Comparison of ENCODE assay signal across 13 cellular contexts in the genomic region with DNA sequence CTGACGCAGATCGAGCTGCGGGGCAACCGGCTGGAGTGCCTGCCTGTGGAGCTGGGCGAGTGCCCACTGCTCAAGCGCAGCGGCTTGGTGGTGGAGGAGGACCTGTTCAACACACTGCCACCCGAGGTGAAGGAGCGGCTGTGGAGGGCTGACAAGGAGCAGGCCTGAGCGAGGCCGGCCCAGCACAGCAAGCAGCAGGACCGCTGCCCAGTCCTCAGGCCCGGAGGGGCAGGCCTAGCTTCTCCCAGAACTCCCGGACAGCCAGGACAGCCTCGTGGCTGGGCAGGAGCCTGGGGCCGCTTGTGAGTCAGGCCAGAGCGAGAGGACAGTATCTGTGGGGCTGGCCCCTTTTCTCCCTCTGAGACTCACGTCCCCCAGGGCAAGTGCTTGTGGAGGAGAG. TPM values are rescaled to one million over a fixed set of nuclear protein-coding genes. Genes with fewer than 3 reads are reported as not detected.
A peak's percentile ranks its signal among the peaks of the same experiment; 100 is the strongest.
DNase-seq lines count a peak whose midpoint lies in the region; ATAC-seq and TF ChIP-seq lines count a peak whose summit lies in the region.
"Had no signal": no experiment of that assay in that cellular context is flagged by ENCODE, and none has a peak within 500 bp of the region (broad histone marks: within the 10 kb centered on the region; RNA-seq: fewer than 3 reads in every experiment).

No MANE protein-coding gene starts in this region.

- no peak for TF ChIP-seq EP300 in transverse colon (IDR thresholded peaks at IDR 0.05; ENCODE audit: low read depth)

- H3K4me1 ChIP-seq in muscle layer of duodenum (ENCODE audit: control insufficient read depth in 1 of 2, insufficient read depth in 2 of 2, low read length in 2 of 2) = peaks cover 15 to 58% of the 10 kb centered on the region in 2 donors
- peaks cover 40 to 58% (median 50%) of the 10 kb centered on the region in 4 donors for H3K4me1 ChIP-seq in transverse colon

- no peak for ATAC-seq in GM21717 (IDR thresholded peaks at IDR 0.05; ENCODE audit: unreplicated experiment)
- no peak for ATAC-seq in GM18873 (IDR thresholded peaks at IDR 0.05; ENCODE audit: low FRiP score, unreplicated experiment)
- ATAC-seq in HG03442 (IDR thresholded peaks at IDR 0.05; ENCODE audit: unreplicated experiment) = no peak

- 93% methylated on average over 15 of the region's 18 CpGs; no CpG with 5 or more reads in 1 of the 2 donors for WGBS in transverse colon (ENCODE audit: low coverage in 1 of 2), 2 donors

- H3K36me3 ChIP-seq in muscle layer of duodenum (ENCODE audit: control insufficient read depth in 1 of 2, insufficient read depth in 2 of 2, low read length in 2 of 2) (peaks cover 9 to 23% of the 10 kb centered on the region in 2 donors), transverse colon (no peaks in the 10 kb centered on the region)

- DNase-seq in RPMI7951 (ENCODE audit: low read depth) (peak; percentile 48), epithelial cell of prostate (ENCODE audit: low read depth, low spot score) (no peak), transverse colon (no peak), NCI-H2196 treated with DMSO at 0.1 percent for 48 hours (lab: John Stamatoyannopoulos, UW; ENCODE audit: unreplicated experiment) (no peak)
- DNase-seq: KBM-7, NCI-H345, occipital lobe, SW 1271 had no signal

- H3K9me3 ChIP-seq in muscle layer of duodenum (ENCODE audit: control insufficient read depth in 1 of 2, low read length in 2 of 2) (no peaks in the 10 kb centered on the region), transverse colon (no peaks in the 10 kb centered on the region)

- intact Hi-C loops in transverse colon (cut with DNase I; ENCODE audit: low total_unique reads) = no loop called here

- no peak for TF ChIP-seq CTCF in transverse colon (IDR thresholded peaks at IDR 0.05)

- no peak for TF ChIP-seq POLR2A in transverse colon (IDR thresholded peaks at IDR 0.05)

- H3K27ac ChIP-seq in epithelial cell of prostate = peak overlapping the region; percentile 100
- H3K27ac ChIP-seq in muscle layer of duodenum (ENCODE audit: low read length) = peak overlapping the region; percentile 54
- peak overlapping the region; percentile 74 to 81 (median 76) for H3K27ac ChIP-seq in transverse colon

- H3K4me3 ChIP-seq in muscle layer of duodenum (ENCODE audit: low read depth in 1 of 2, low read length in 2 of 2) = no peak overlapping the region
- no peak overlapping the region for H3K4me3 ChIP-seq in transverse colon

- H3K27me3 ChIP-seq in muscle layer of duodenum (ENCODE audit: low read depth, low read length) (no peaks in the 10 kb centered on the region), transverse colon (no peaks in the 10 kb centered on the region)

- in situ Hi-C loops in transverse colon (cut with MboI; ENCODE audit: low pct_ligation_motif_present in 1 of 4, low pct_unique_long_range_greater_than_20kb in 1 of 4, low sequenced_read_pairs in 3 of 4) = no loop called here

RNA-seq across cellular contexts. Expression of a gene that starts 4.6 kb away (rescaled TPM):
- 1.7 and 1.8 TPM in 2 replicates for total RNA-seq in RPMI7951 (2014; rRNA removed; shearing (Covaris generic))
- 10 to 100 TPM in 1 of 4 donors, 1 to 10 TPM in 3; 3.2 to 22.4 (median 5.5) TPM for total RNA-seq in transverse colon
- total RNA-seq: activated CD8-positive, alpha-beta memory T cell treated with anti-CD3 and anti-CD28 coated beads for 36 hours had no signal

RNA-seq across cellular contexts. Expression of a gene that starts 31.2 kb away (rescaled TPM):
- total RNA-seq in RPMI7951 (2014; rRNA removed; shearing (Covaris generic)) = 16.1 and 16.2 TPM in 2 replicates
- total RNA-seq in transverse colon = 10 to 100 TPM in 3 of 4 donors, 1 to 10 TPM in 1; 9.2 to 20.6 (median 11.7) TPM

RNA-seq across cellular contexts. Expression of a gene that starts 31.3 kb away (rescaled TPM):
- total RNA-seq in RPMI7951 (2014; rRNA removed; shearing (Covaris generic)) = 28.9 and 33.4 TPM in 2 replicates
- 10 to 100 TPM; 18.0 to 79.3 (median 38.4) TPM for total RNA-seq in transverse colon

RNA-seq across cellular contexts. Expression of a gene that starts 34.3 kb away (rescaled TPM):
- 13.9 and 14.1 TPM in 2 replicates for total RNA-seq in RPMI7951 (2014; rRNA removed; shearing (Covaris generic))
- 100 to 1,000 TPM in 1 of 4 donors, 10 to 100 TPM in 3; 29.4 to 116 (median 35.5) TPM for total RNA-seq in transverse colon

RNA-seq across cellular contexts. Expression of a gene that starts 34.5 kb away (rescaled TPM):
- 8.0 and 9.6 TPM in 2 replicates for total RNA-seq in RPMI7951 (2014; rRNA removed; shearing (Covaris generic))
- 1 to 10 TPM in 2 of 4 donors, not detected in 2; 1.6 to 3.5 TPM for total RNA-seq in transverse colon
